ENCODE assay signal across 1 cellular context in genomic region chr9:105439428-105439827, GRCh38.
TF ChIP-seq lines count a peak whose summit lies in the region.

No MANE protein-coding gene starts in this region.

TF ChIP-seq in IMR-90, 13 proteins besides CTCF, POLR2A, EP300 and RAD21:
- TF ChIP-seq NFE2L2 (IDR thresholded peaks at IDR 0.05; ENCODE audit: low read depth, low read length): no peak
- no peak for TF ChIP-seq RCOR1 (IDR thresholded peaks at IDR 0.05; ENCODE audit: insufficient replicate concordance, low read length)
- no peak for TF ChIP-seq RFX5 (IDR thresholded peaks at IDR 0.05; ENCODE audit: low read depth, low read length)
- no peak for TF ChIP-seq ELK1 (IDR thresholded peaks at IDR 0.05; ENCODE audit: borderline replicate concordance, low read depth, low read length)
- TF ChIP-seq CEBPB (IDR thresholded peaks at IDR 0.05; ENCODE audit: low read depth, low read length): no peak
- no peak for TF ChIP-seq MXI1 (IDR thresholded peaks at IDR 0.05; ENCODE audit: borderline replicate concordance, low read depth, low read length)
- TF ChIP-seq MAZ (IDR thresholded peaks at IDR 0.05; ENCODE audit: borderline replicate concordance, low read depth, low read length): no peak
- no peak for TF ChIP-seq FOS (IDR thresholded peaks at IDR 0.05; ENCODE audit: low read depth, low read length)
- no peak for TF ChIP-seq BHLHE40 (IDR thresholded peaks at IDR 0.05; ENCODE audit: low read depth, low read length)
- no peak for TF ChIP-seq CHD1 (IDR thresholded peaks at IDR 0.05; ENCODE audit: low read depth, low read length)
- TF ChIP-seq, protein P1, sequence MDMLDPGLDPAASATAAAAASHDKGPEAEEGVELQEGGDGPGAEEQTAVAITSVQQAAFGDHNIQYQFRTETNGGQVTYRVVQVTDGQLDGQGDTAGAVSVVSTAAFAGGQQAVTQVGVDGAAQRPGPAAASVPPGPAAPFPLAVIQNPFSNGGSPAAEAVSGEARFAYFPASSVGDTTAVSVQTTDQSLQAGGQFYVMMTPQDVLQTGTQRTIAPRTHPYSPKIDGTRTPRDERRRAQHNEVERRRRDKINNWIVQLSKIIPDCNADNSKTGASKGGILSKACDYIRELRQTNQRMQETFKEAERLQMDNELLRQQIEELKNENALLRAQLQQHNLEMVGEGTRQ (IDR thresholded peaks at IDR 0.05; ENCODE audit: low read depth, low read length): no peak
- no peak for TF ChIP-seq MAFK (IDR thresholded peaks at IDR 0.05; ENCODE audit: low read depth, low read length)
- TF ChIP-seq SMC3 (IDR thresholded peaks at IDR 0.05; ENCODE audit: low read depth, low read length): no peak
TF ChIP-seq in IMR-90: peak in this region for 0.
